In the genomic region with DNA sequence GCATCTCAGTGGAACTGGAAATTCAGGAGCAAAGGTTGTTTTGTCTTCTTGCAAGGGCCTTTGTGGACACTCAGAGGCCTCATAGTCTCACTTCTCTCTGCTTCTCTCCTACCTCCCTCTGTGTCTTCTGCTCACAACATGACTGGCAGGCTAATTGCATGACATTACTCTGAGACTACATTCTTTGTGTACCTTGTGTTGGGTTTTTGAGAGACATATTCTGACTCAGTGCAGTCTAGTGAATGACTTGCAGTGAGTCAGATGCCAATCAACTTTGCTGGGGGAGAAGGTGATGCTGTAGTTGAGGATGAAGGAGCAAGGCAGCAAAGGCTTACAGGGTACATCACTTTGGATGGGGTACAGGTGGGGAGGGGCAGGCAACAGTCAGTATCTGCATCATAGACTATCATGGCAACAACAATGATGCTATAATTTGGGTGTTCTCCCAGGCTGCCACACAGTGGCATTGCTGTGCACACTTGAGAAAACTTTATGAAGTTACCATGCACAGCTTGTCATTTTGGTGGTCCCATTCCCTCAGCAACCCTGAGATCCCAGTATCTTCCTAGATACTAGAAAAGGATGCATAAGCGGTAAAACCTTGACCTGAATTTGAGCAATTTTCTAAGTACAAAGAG, we compare ENCODE assay signal across 21 cellular contexts.
DNase-seq lines count a peak whose midpoint lies in the region; ATAC-seq and TF ChIP-seq lines count a peak whose summit lies in the region.
"Had no signal": no experiment of that assay in that cellular context is flagged by ENCODE, and none has a peak within 500 bp of the region (broad histone marks: within the 10 kb centered on the region; RNA-seq: fewer than 3 reads in every experiment).

No MANE protein-coding gene starts in this region.

- no peaks in the 10 kb centered on the region for H3K79me2 ChIP-seq in mammary epithelial cell (ENCODE audit: insufficient read depth, low read length)

- peak in 1 of 2 donors; percentile 4 for TF ChIP-seq CTCF in mammary epithelial cell (conservative IDR thresholded peaks at IDR 0.05 in 1 of 2, IDR thresholded peaks at IDR 0.05 in 1 of 2; ENCODE audit: extremely low read depth in 1 of 2, insufficient read depth in 1 of 2, low read depth in 1 of 2, low read length in 2 of 2)

- no peaks in the 10 kb centered on the region for H3K36me3 ChIP-seq in mammary epithelial cell (ENCODE audit: insufficient read depth, low read length)
- H3K36me3 ChIP-seq: Peyer's patch had no signal

- no peak overlapping the region for H3K4me3 Mint-ChIP-seq in activated T-cell treated with anti-CD3 and anti-CD28 coated beads, Interleukin-2, amount 50 U/mL, for 72 hours
- H3K4me3 Mint-ChIP-seq: activated T-helper 1 cell treated with anti-CD3 and anti-CD28 coated beads, Interleukin-12 subunit alpha, Interleukin-12 subunit beta, Interleukin-2, Interleukin-4 antibody, amounts not matched to agents 30 ng/mL and 10 ng/mL and 1 ng/mL, durations not matched to agents 14 hours and 24 hours and 36 hours; CD4-positive, alpha-beta T cell; H9 had no signal

- no TSS peak for BruUV-seq in mammary epithelial cell (replicated peaks; lab: Mats Ljungman, UMichigan)

- H3K4me1 ChIP-seq in mammary epithelial cell (ENCODE audit: insufficient read depth, low read length) = no peaks in the 10 kb centered on the region
- H3K4me1 ChIP-seq: Peyer's patch had no signal

- H3K27ac ChIP-seq in mammary epithelial cell (ENCODE audit: insufficient read depth, low read depth, low read length) = no peak overlapping the region
- H3K27ac ChIP-seq: Peyer's patch had no signal

- in situ Hi-C loops in mammary epithelial cell (cut with MboI; ENCODE audit: low sequenced_read_pairs in 2 of 2) = no loop called here

- no peaks in the 10 kb centered on the region for H3K27me3 Mint-ChIP-seq in activated T-cell treated with anti-CD3 and anti-CD28 coated beads, Interleukin-2, amount 50 U/mL, for 72 hours (ENCODE audit: low read depth)
- H3K27me3 Mint-ChIP-seq: CD4-positive, alpha-beta T cell had no signal

- no peaks in the 10 kb centered on the region for H4K20me1 ChIP-seq in mammary epithelial cell (ENCODE audit: insufficient read depth, low read length)

- WGBS in mammary epithelial cell (ENCODE audit: low coverage, missing lambda C conversion rate) = 100% methylated on average over 1 of the region's 1 CpG

- H3K4me1 Mint-ChIP-seq in activated T-cell treated with anti-CD3 and anti-CD28 coated beads, Interleukin-2, amount 50 U/mL, for 72 hours (ENCODE audit: low read depth) = peaks cover 10% of the 10 kb centered on the region

- H3K27ac Mint-ChIP-seq in activated T-cell treated with anti-CD3 and anti-CD28 coated beads, Interleukin-2, amount 50 U/mL, for 72 hours = no peak overlapping the region
- H3K27ac Mint-ChIP-seq: activated T-helper 1 cell treated with anti-CD3 and anti-CD28 coated beads, Interleukin-12 subunit alpha, Interleukin-12 subunit beta, Interleukin-2, Interleukin-4 antibody, amounts not matched to agents 30 ng/mL and 10 ng/mL and 1 ng/mL, durations not matched to agents 14 hours and 24 hours and 36 hours; CD4-positive, alpha-beta T cell; H9 had no signal

- no peak overlapping the region for H3K4me2 ChIP-seq in mammary epithelial cell (ENCODE audit: insufficient read depth, low read depth, low read length)

- H2AFZ ChIP-seq in mammary epithelial cell (ENCODE audit: low read depth, low read length) = no peak overlapping the region

- intact Hi-C loops in mammary epithelial cell (cut with micrococcal nuclease) = no loop called here

- ATAC-seq in activated T-cell treated with anti-CD3 and anti-CD28 coated beads, Interleukin-2, amount 50 U/mL, for 72 hours (replicated peaks in 1 of 2) = peak; percentile 89 to 91
- no peak for ATAC-seq in GM19395 (IDR thresholded peaks at IDR 0.05; ENCODE audit: unreplicated experiment)
- ATAC-seq: left colon, right cardiac atrium had no signal

- peaks cover 6% of the 10 kb centered on the region in 2 donors for H3K36me3 Mint-ChIP-seq in activated T-cell treated with anti-CD3 and anti-CD28 coated beads, Interleukin-2, amount 50 U/mL, for 72 hours (ENCODE audit: insufficient read depth in 2 of 2)

- no peak overlapping the region for H3K4me3 ChIP-seq in mammary epithelial cell (replicated peaks in 1 of 3; ENCODE audit: insufficient read depth in 1 of 3, low read depth in 2 of 3, low read length in 3 of 3)
- H3K4me3 ChIP-seq: Peyer's patch had no signal

- CTCF ChIA-PET in mammary epithelial cell (lab: Charles Lee; ENCODE audit: low non-redundant PET) = interaction anchor here (0.7 kb wide), 1 partner anchor 22 kb away, joined by 9 read pairs; no protein-coding TSS in a partner anchor

- DNase-seq in activated T-cell treated with anti-CD3 and anti-CD28 coated beads, Interleukin-2, amount 50 U/mL, for 72 hours = no peak
- no peak for DNase-seq in activated T-cell treated with anti-CD3 and anti-CD28 coated beads, Interleukin-2, amount 50 U/mL, for 48 hours
- DNase-seq in M059J (ENCODE audit: low read depth) (peak; percentile 78), mammary epithelial cell (peak; percentile 80), renal cortical epithelial cell (ENCODE audit: low read depth) (peak; percentile 79), HT-29 (ENCODE audit: low spot score) (no peak)
- DNase-seq in activated CD8-positive, alpha-beta memory T cell treated with anti-CD3 and anti-CD28 coated beads, Interleukin-2, amount 50 U/mL, for 4 hours = no peak
- DNase-seq: activated CD4-positive, alpha-beta T cell treated with anti-CD3 and anti-CD28 coated beads, Interleukin-2, amount 50 U/mL, for 48 hours; CD4-positive, alpha-beta T cell; cerebellar nuclear complex; DMS79 treated with DMSO at 0.1 percent for 48 hours; effector CD8-positive, alpha-beta T cell; H9; hippocampal formation; left colon; NCI-H2029 treated with DMSO at 0.1 percent for 48 hours; NCI-H69; Peyer's patch; right cardiac atrium had no signal

- no peaks in the 10 kb centered on the region for H3K27me3 ChIP-seq in mammary epithelial cell (ENCODE audit: insufficient read depth, low read length)
- H3K27me3 ChIP-seq: Peyer's patch had no signal

- dilution Hi-C loops in mammary epithelial cell (cut with HindIII; ENCODE audit: low sequenced_read_pairs) = no loop called here

- peaks cover 7% of the 10 kb centered on the region for H3K9me3 ChIP-seq in mammary epithelial cell (replicated peaks; ENCODE audit: insufficient read depth, low read length)

- H3K9me3 Mint-ChIP-seq in activated T-cell treated with anti-CD3 and anti-CD28 coated beads, Interleukin-2, amount 50 U/mL, for 72 hours = peaks cover 8 to 12% of the 10 kb centered on the region in 2 donors

- no peak overlapping the region for H3K9ac ChIP-seq in mammary epithelial cell (ENCODE audit: insufficient read depth, low read length)

Comparison
In these comparisons a context has a peak if more than half of its experiments do, and no peak if none do; other contexts are left out.
1. DNase-seq: peak in M059J (single experiment), mammary epithelial cell (single experiment) and renal cortical epithelial cell (single experiment); none in activated T-cell treated with anti-CD3 and anti-CD28 coated beads, Interleukin-2, amount 50 U/mL, for 72 hours (0 of 2), activated T-cell treated with anti-CD3 and anti-CD28 coated beads, Interleukin-2, amount 50 U/mL, for 48 hours (0 of 2), activated CD8-positive, alpha-beta memory T cell treated with anti-CD3 and anti-CD28 coated beads, Interleukin-2, amount 50 U/mL, for 4 hours (single experiment) and HT-29 (single experiment).